24 cellular contexts compared by ENCODE assay signal in the genomic region with DNA sequence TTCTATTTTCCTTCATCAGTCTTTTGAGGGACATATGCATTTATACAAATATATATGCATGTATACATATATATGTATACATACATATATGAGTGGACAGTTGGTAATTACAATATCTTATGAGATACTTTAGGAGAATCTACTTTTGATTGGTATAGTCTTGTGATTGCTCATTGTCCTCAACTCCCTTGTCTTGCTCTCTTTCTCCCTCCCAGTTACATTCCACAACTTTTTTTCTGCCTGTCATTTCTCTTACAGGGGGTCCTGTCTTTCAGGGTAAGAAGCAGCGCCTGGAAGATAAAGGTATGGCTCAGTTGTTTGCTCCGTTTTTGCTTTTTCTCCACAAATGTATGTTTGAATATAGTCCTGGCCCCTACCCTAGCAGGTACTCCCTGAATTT.
"Had no signal": no experiment of that assay in that cellular context is flagged by ENCODE, and none has a peak within 500 bp of the region (broad histone marks: within the 10 kb centered on the region; RNA-seq: fewer than 3 reads in every experiment).

No MANE protein-coding gene starts in this region.

- H3K27me3 Mint-ChIP-seq: effector memory CD8-positive, alpha-beta T cell had no signal

- FAIRE-seq: endometrium, frontal cortex, islet of Langerhans, keratinocyte had no signal

- H3K9me3 ChIP-seq: colonic mucosa, left lung, lower lobe of right lung had no signal

- H3K36me3 Mint-ChIP-seq: naive B cell had no signal

- H3K4me3 ChIP-seq: colonic mucosa, esophagus muscularis mucosa, gastroesophageal sphincter, heart right ventricle, left lung, lower lobe of right lung, mucosa of descending colon had no signal

- ATAC-seq: effector memory CD8-positive, alpha-beta T cell; foreskin keratinocyte; gastroesophageal sphincter; heart right ventricle; left cardiac atrium; left lung; left ventricle myocardium superior; lower lobe of right lung; mucosa of descending colon had no signal

- H3K27me3 ChIP-seq: colonic mucosa, esophagus muscularis mucosa, foreskin keratinocyte, gastroesophageal sphincter, heart right ventricle, left lung had no signal

- H3K4me3 Mint-ChIP-seq: dendritic cell treated with granulocyte-macrophage colony-stimulating factor and Interleukin-4, amounts not matched to agents 40 ng/mL and 50 ng/mL, for 4 days; effector memory CD8-positive, alpha-beta T cell; endodermal cell; mesothelial cell of epicardium; naive B cell had no signal

- H3K27ac ChIP-seq: colonic mucosa, esophagus muscularis mucosa, foreskin keratinocyte, gastroesophageal sphincter, heart right ventricle, left lung, lower lobe of right lung had no signal

- H3K27ac Mint-ChIP-seq: dendritic cell treated with granulocyte-macrophage colony-stimulating factor and Interleukin-4, amounts not matched to agents 40 ng/mL and 50 ng/mL, for 4 days; effector memory CD8-positive, alpha-beta T cell; endodermal cell; mesothelial cell of epicardium; naive B cell had no signal

- H3K4me1 Mint-ChIP-seq: naive B cell had no signal

- DNase-seq: colonic mucosa; cortex of kidney; effector CD8-positive, alpha-beta T cell; effector memory CD8-positive, alpha-beta T cell; endodermal cell; foreskin keratinocyte; head of caudate nucleus; heart right ventricle; hippocampal formation; left cardiac atrium; left lung; left ventricle myocardium superior; lower lobe of right lung; mesenchymal stem cell; mucosa of descending colon; naive B cell had no signal

- H3K36me3 ChIP-seq: colonic mucosa, esophagus muscularis mucosa, gastroesophageal sphincter, heart right ventricle, left lung, lower lobe of right lung had no signal

- H3K9me3 Mint-ChIP-seq: effector memory CD8-positive, alpha-beta T cell; endodermal cell had no signal

- H3K4me1 ChIP-seq: colonic mucosa, esophagus muscularis mucosa, gastroesophageal sphincter, left lung, lower lobe of right lung had no signal
